ENCODE assay signal across 17 cellular contexts in the genomic region with DNA sequence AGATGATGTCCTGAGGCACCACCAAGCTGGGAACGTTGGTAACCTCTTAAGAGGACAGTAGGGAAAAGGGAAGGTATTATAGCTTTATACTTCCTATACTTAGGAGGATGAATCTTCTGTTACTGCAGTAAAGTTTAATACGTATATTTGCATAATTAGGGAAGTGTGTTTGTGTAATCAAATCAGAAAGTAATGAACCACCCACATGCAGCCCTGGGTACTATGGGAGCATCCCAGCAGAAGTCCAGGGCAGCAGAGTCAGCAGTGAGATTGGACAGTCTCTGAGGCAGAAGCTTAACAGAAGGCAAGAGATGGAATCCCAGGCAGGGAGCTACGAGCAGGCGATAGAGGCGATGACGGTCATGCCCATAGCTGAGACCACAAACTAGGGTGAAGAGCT.
"Had no signal": no experiment of that assay in that cellular context is flagged by ENCODE, and none has a peak within 500 bp of the region (broad histone marks: within the 10 kb centered on the region; RNA-seq: fewer than 3 reads in every experiment).

No MANE protein-coding gene starts in this region.

- H3K27ac ChIP-seq: ascending aorta, esophagus squamous epithelium, thyroid gland, VCaP had no signal

- ATAC-seq: activated CD4-positive, alpha-beta T cell treated with anti-CD3 and anti-CD28 coated beads for 36 hours; left colon; mucosa of descending colon; sciatic nerve; T-cell had no signal

- H3K4me3 ChIP-seq: ascending aorta, esophagus squamous epithelium, lung, mucosa of descending colon, thyroid gland had no signal

- H3K27me3 ChIP-seq: ascending aorta, esophagus squamous epithelium, thyroid gland had no signal

- H3K27me3 Mint-ChIP-seq: activated CD4-positive, alpha-beta memory T cell treated with anti-CD3 and anti-CD28 coated beads, Interleukin-2, amount 10 ng/mL, durations not matched to agents 7 days and 5 days; activated CD4-positive, alpha-beta T cell treated with anti-CD3 and anti-CD28 coated beads for 36 hours; activated naive CD8-positive, alpha-beta T cell treated with anti-CD3 and anti-CD28 coated beads, Interleukin-2, amount 10 ng/mL, durations not matched to agents 7 days and 5 days; T-cell had no signal

- H3K36me3 ChIP-seq: ascending aorta, thyroid gland had no signal

- H3K9me3 ChIP-seq: ascending aorta, esophagus squamous epithelium, mucosa of descending colon, thyroid gland had no signal

- H3K9me3 Mint-ChIP-seq: activated CD4-positive, alpha-beta memory T cell treated with anti-CD3 and anti-CD28 coated beads, Interleukin-2, amount 10 ng/mL, durations not matched to agents 7 days and 5 days; activated naive CD8-positive, alpha-beta T cell treated with anti-CD3 and anti-CD28 coated beads, Interleukin-2, amount 10 ng/mL, durations not matched to agents 7 days and 5 days; nephron; T-cell had no signal

- H3K27ac Mint-ChIP-seq: activated CD4-positive, alpha-beta memory T cell treated with anti-CD3 and anti-CD28 coated beads, Interleukin-2, amount 10 ng/mL, durations not matched to agents 7 days and 5 days; activated CD4-positive, alpha-beta T cell treated with anti-CD3 and anti-CD28 coated beads for 36 hours; activated naive CD8-positive, alpha-beta T cell treated with anti-CD3 and anti-CD28 coated beads, Interleukin-2, amount 10 ng/mL, durations not matched to agents 7 days and 5 days; nephron had no signal

- DNase-seq: activated CD4-positive, alpha-beta memory T cell treated with anti-CD3 and anti-CD28 coated beads, Interleukin-2, amount 10 ng/mL, durations not matched to agents 7 days and 5 days; activated CD4-positive, alpha-beta T cell treated with anti-CD3 and anti-CD28 coated beads for 36 hours; activated effector memory CD4-positive, alpha-beta T cell treated with anti-CD3 and anti-CD28 coated beads, Interleukin-2, amount 50 U/mL, for 16 hours; activated naive CD8-positive, alpha-beta T cell treated with anti-CD3 and anti-CD28 coated beads, Interleukin-2, amount 10 ng/mL, durations not matched to agents 7 days and 5 days; esophagus squamous epithelium; foreskin fibroblast; glutamatergic neuron; left colon; mucosa of descending colon; stimulated activated CD4-positive, alpha-beta T cell treated with anti-CD3 and anti-CD28 coated beads, Interleukin-2, amount 100 ng/mL, for 24 hours; T-cell; thyroid gland had no signal

- H3K4me3 Mint-ChIP-seq: activated CD4-positive, alpha-beta memory T cell treated with anti-CD3 and anti-CD28 coated beads, Interleukin-2, amount 10 ng/mL, durations not matched to agents 7 days and 5 days; activated CD4-positive, alpha-beta T cell treated with anti-CD3 and anti-CD28 coated beads for 36 hours; activated naive CD8-positive, alpha-beta T cell treated with anti-CD3 and anti-CD28 coated beads, Interleukin-2, amount 10 ng/mL, durations not matched to agents 7 days and 5 days; nephron; T-cell had no signal
